Comparison of ENCODE assay signal across 1 cellular context in genomic region chr9:38233343-38233742, GRCh38.
A peak's percentile ranks its signal among the peaks of the same experiment; 100 is the strongest.
TF ChIP-seq lines count a peak whose summit lies in the region.

No MANE protein-coding gene starts in this region.

TF ChIP-seq in SK-N-SH, 30 proteins besides CTCF, POLR2A, EP300 and RAD21 (continued from another document):
- TF ChIP-seq ZBTB33 (IDR thresholded peaks at IDR 0.05; ENCODE audit: borderline replicate concordance, low read depth) (no peak), FOXJ3 (CRISPR knock-in tag; IDR thresholded peaks at IDR 0.05) (peak; percentile 94), IRF3 (IDR thresholded peaks at IDR 0.05; ENCODE audit: low read depth, low read length) (no peak), POLR2AphosphoS5 (IDR thresholded peaks at IDR 0.05; ENCODE audit: low read depth, low read length) (no peak), MXI1 (IDR thresholded peaks at IDR 0.05; ENCODE audit: low read depth, low read length) (peak; percentile 63), TCF12 (IDR thresholded peaks at IDR 0.05) (peak; percentile 29; the same call in 1 of the 2 replicates), RFX5 (IDR thresholded peaks at IDR 0.05; ENCODE audit: low read length) (no peak), GABPA (IDR thresholded peaks at IDR 0.05; ENCODE audit: low read depth) (no peak), SIN3A (IDR thresholded peaks at IDR 0.05; ENCODE audit: borderline replicate concordance, low read depth, low read length) (no peak), PBX3 (IDR thresholded peaks at IDR 0.05) (no peak), FOXM1 (IDR thresholded peaks at IDR 0.05; ENCODE audit: low read depth) (no peak)
